ENCODE assay signal across 9 cellular contexts in the genomic region with DNA sequence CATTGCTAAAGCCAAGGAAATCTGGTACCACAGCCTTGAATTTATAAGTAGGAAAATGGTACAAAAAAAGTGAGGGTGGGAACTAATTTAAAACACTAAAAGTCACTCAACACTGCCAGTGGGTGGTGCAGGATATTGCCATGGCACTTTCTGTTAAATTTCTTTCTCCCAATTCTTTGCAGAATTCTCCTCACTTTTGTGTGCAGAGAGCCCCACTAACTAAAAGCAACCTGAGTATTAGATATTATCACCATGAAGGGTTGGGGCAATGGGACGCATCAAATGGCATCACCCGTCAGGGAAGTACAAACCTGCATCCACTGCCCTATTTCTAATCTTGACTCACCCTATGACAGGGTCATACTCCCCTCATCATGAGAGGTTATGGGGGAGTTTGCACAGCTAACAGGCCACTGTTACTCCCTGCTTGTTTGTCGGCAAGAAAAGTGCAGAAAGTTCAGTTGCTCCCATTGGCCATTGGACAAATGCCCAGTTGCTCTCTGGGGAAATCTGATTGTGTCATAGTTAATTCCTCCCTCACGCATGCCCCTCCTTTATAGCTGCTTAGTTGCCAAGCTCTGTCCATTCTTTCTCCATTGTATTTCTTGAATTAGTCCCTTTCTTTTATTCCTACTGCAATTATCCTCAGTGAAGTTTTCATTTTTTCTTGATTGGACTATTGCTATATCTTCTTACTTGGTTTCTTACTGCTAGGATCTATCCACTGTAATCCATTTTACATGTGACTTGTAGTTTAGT.
A peak's percentile ranks its signal among the peaks of the same experiment; 100 is the strongest.
DNase-seq lines count a peak whose midpoint lies in the region; ATAC-seq and TF ChIP-seq lines count a peak whose summit lies in the region.
"Had no signal": no experiment of that assay in that cellular context is flagged by ENCODE, and none has a peak within 500 bp of the region (broad histone marks: within the 10 kb centered on the region; RNA-seq: fewer than 3 reads in every experiment).

No MANE protein-coding gene starts in this region.

- peaks cover 6 to 10% of the 10 kb centered on the region in 2 donors for H3K27me3 Mint-ChIP-seq in natural killer cell (ENCODE audit: low read depth in 2 of 2)

- POLR2A ChIA-PET in HCT116 (lab: Charles Lee) (no interaction called here), PC-3 (lab: Charles Lee; ENCODE audit: unreplicated experiment) (interaction anchor here (0.8 kb wide), 1 partner anchor 29 kb away, joined by 4 read pairs; no protein-coding TSS in a partner anchor)

- no TSS peak for BruUV-seq in HCT116 (replicated peaks; lab: Mats Ljungman, UMichigan)
- BruUV-seq in PC-3 (replicated peaks; lab: Mats Ljungman, UMichigan): no TSS peak

- no peaks in the 10 kb centered on the region for H3K9me3 ChIP-seq in HCT116 (ENCODE audit: control insufficient read depth in 1 of 2, insufficient read depth in 1 of 2, low read depth in 1 of 2, low read length in 2 of 2)
- H3K9me3 ChIP-seq in right cardiac atrium (ENCODE audit: control insufficient read depth, low read length): no peaks in the 10 kb centered on the region
- no peaks in the 10 kb centered on the region for H3K9me3 ChIP-seq in PC-3 (ENCODE audit: low read length)

- H3K79me2 ChIP-seq in HCT116 (ENCODE audit: insufficient read depth, low read length) (no peaks in the 10 kb centered on the region), PC-3 (ENCODE audit: low read length) (no peaks in the 10 kb centered on the region)

- no peak for DNase-seq in HCT116 (ENCODE audit: low read depth, low spot score)
- peak; percentile 87 for DNase-seq in astrocyte of the hippocampus (ENCODE audit: low read depth, low spot score)
- DNase-seq in right cardiac atrium: peak; percentile 66 to 72 (median 68)
- DNase-seq in smooth muscle cell of the brain vasculature (ENCODE audit: low read depth, low spot score): peak; percentile 87
- DNase-seq in natural killer cell: no peak
- no peak for DNase-seq in mesenteric fat pad (ENCODE audit: low spot score)
- DNase-seq in HuH-7.5 (ENCODE audit: low spot score): no peak
- no peak for DNase-seq in PC-3

- H3K9me2 ChIP-seq in HCT116 (ENCODE audit: insufficient read depth) (no peaks in the 10 kb centered on the region), PC-3 (replicated peaks; ENCODE audit: low read length) (no peaks in the 10 kb centered on the region)

- H3K4me3 Mint-ChIP-seq in natural killer cell: no peak overlapping the region

- H3F3A ChIP-seq in PC-3 (ENCODE audit: low read length, unreplicated experiment): no peaks in the 10 kb centered on the region

- no peak overlapping the region for H2AFZ ChIP-seq in HCT116 (ENCODE audit: low read depth, low read length, poor library complexity, severe bottlenecking)
- H2AFZ ChIP-seq in PC-3 (ENCODE audit: low read length): no peak overlapping the region

- TF ChIP-seq POLR2A in HCT116 (IDR thresholded peaks at IDR 0.05; ENCODE audit: borderline replicate concordance, extremely low read depth, insufficient read depth, insufficient read length): no peak

- H3K4me1 ChIP-seq in HCT116 (ENCODE audit: control insufficient read depth in 1 of 2, insufficient read depth in 2 of 2, low read length in 2 of 2): peaks cover 58% of the 10 kb centered on the region in 2 experiments
- H3K4me1 ChIP-seq in right cardiac atrium (ENCODE audit: control insufficient read depth, insufficient read depth, low read length): peaks cover 13% of the 10 kb centered on the region
- H3K4me1 ChIP-seq in PC-3 (ENCODE audit: insufficient read depth, low read length): peaks cover under 1% of the 10 kb centered on the region; the same call in 1 of the 2 replicates

- H3K36me3 ChIP-seq in HCT116 (ENCODE audit: control insufficient read depth in 1 of 2, insufficient read depth in 2 of 2, low read length in 2 of 2): no peaks in the 10 kb centered on the region
- H3K36me3 ChIP-seq in PC-3 (ENCODE audit: low read depth, low read length): no peaks in the 10 kb centered on the region
- H3K36me3 ChIP-seq: cardiac muscle cell had no signal

- RAD21 ChIA-PET in HCT116 (lab: Charles Lee; ENCODE audit: low non-redundant PET in 1 of 2, low total read pairs in 2 of 2, uncharacterized antibody in 2 of 2, unreplicated experiment in 2 of 2): no interaction called here

- H3K4me1 Mint-ChIP-seq in natural killer cell: no peaks in the 10 kb centered on the region

- H3K36me3 Mint-ChIP-seq in natural killer cell: no peaks in the 10 kb centered on the region

- H3K9ac ChIP-seq in HCT116 (ENCODE audit: low read length) (peak overlapping the region; percentile 14; the same call in 1 of the 2 replicates), PC-3 (ENCODE audit: low read length) (no peak overlapping the region)

- ATAC-seq in HCT116 (peak; percentile 50; the same call in 1 of the 2 replicates), right cardiac atrium (peak; percentile 71 to 76), natural killer cell (no peak), PC-3 (no peak)

- H3K4me2 ChIP-seq in HCT116 (ENCODE audit: low read length) (peak overlapping the region; percentile 54), PC-3 (ENCODE audit: low read length) (no peak overlapping the region)

- intact Hi-C loops in HCT116 (cut with micrococcal nuclease) (no loop called here), right cardiac atrium (cut with DNase I) (loop anchor here in 3 of 4 donors (5.0 to 10.0 kb wide), 7 partner anchors 105 to 298 kb away; no protein-coding TSS in a partner anchor), natural killer cell (cut with micrococcal nuclease) (no loop called here), PC-3 (cut with micrococcal nuclease) (loop anchor here (10.0 kb wide), 1 partner anchor 395 kb away; no protein-coding TSS in a partner anchor)

- CTCF ChIA-PET in HCT116 (lab: Charles Lee) (interaction anchor here (2.0 kb wide), 1 partner anchor 296 kb away, joined by 5 read pairs; no protein-coding TSS in a partner anchor), PC-3 (lab: Charles Lee) (no interaction called here)

- H3K4me3 ChIP-seq in HCT116 (replicated peaks in 1 of 2; ENCODE audit: low read depth in 1 of 2, low read length in 2 of 2) (no peak overlapping the region), right cardiac atrium (ENCODE audit: low read length) (no peak overlapping the region), PC-3 (ENCODE audit: low read length) (no peak overlapping the region)
- H3K4me3 ChIP-seq: cardiac muscle cell had no signal

- H3K9me3 Mint-ChIP-seq in natural killer cell: no peaks in the 10 kb centered on the region

- no peak for TF ChIP-seq RAD21 in HCT116 (IDR thresholded peaks at IDR 0.05; ENCODE audit: low read depth)

- no peaks in the 10 kb centered on the region for H3K27me3 ChIP-seq in HCT116 (ENCODE audit: insufficient read depth, low read length)
- H3K27me3 ChIP-seq in right cardiac atrium (ENCODE audit: control insufficient read depth, insufficient read depth): no peaks in the 10 kb centered on the region
- H3K27me3 ChIP-seq in PC-3 (ENCODE audit: low read length): no peaks in the 10 kb centered on the region
- H3K27me3 ChIP-seq: cardiac muscle cell had no signal

- TF ChIP-seq CTCF in HCT116 (IDR thresholded peaks at IDR 0.05 in 2 of 3, conservative IDR thresholded peaks at IDR 0.05 in 1 of 3; ENCODE audit: borderline replicate concordance in 1 of 3, insufficient read depth in 1 of 3, low read depth in 2 of 3, low read length in 2 of 3): no peak
- TF ChIP-seq CTCF in natural killer cell (IDR thresholded peaks at IDR 0.05): no peak
- TF ChIP-seq CTCF in PC-3 (conservative IDR thresholded peaks at IDR 0.05; ENCODE audit: low read depth, low read length): no peak

- H4K20me1 ChIP-seq in HCT116 (ENCODE audit: insufficient read depth) (no peaks in the 10 kb centered on the region), PC-3 (ENCODE audit: low read length) (no peaks in the 10 kb centered on the region)

- WGBS in right cardiac atrium: 16% methylated on average over 4 of the region's 4 CpGs

- H3K27ac ChIP-seq in HCT116 (ENCODE audit: low read depth, low read length) (peak overlapping the region; percentile 34), right cardiac atrium (ENCODE audit: low read length) (peak overlapping the region; percentile 77), PC-3 (ENCODE audit: low read length) (no peak overlapping the region)
- H3K27ac ChIP-seq: cardiac muscle cell had no signal

- no peak overlapping the region for H3K27ac Mint-ChIP-seq in natural killer cell

TF ChIP-seq in HCT116, 20 proteins besides CTCF, POLR2A, EP300 and RAD21 (continues in another document):
- no peak for TF ChIP-seq SIN3A (IDR thresholded peaks at IDR 0.05; ENCODE audit: low read depth)
- TF ChIP-seq, protein P1, sequence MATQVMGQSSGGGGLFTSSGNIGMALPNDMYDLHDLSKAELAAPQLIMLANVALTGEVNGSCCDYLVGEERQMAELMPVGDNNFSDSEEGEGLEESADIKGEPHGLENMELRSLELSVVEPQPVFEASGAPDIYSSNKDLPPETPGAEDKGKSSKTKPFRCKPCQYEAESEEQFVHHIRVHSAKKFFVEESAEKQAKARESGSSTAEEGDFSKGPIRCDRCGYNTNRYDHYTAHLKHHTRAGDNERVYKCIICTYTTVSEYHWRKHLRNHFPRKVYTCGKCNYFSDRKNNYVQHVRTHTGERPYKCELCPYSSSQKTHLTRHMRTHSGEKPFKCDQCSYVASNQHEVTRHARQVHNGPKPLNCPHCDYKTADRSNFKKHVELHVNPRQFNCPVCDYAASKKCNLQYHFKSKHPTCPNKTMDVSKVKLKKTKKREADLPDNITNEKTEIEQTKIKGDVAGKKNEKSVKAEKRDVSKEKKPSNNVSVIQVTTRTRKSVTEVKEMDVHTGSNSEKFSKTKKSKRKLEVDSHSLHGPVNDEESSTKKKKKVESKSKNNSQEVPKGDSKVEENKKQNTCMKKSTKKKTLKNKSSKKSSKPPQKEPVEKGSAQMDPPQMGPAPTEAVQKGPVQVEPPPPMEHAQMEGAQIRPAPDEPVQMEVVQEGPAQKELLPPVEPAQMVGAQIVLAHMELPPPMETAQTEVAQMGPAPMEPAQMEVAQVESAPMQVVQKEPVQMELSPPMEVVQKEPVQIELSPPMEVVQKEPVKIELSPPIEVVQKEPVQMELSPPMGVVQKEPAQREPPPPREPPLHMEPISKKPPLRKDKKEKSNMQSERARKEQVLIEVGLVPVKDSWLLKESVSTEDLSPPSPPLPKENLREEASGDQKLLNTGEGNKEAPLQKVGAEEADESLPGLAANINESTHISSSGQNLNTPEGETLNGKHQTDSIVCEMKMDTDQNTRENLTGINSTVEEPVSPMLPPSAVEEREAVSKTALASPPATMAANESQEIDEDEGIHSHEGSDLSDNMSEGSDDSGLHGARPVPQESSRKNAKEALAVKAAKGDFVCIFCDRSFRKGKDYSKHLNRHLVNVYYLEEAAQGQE (IDR thresholded peaks at IDR 0.05; ENCODE audit: low read depth): no peak
- TF ChIP-seq ZNF274 (IDR thresholded peaks at IDR 0.05; ENCODE audit: low read depth, low read length): no peak
- TF ChIP-seq YY1 (IDR thresholded peaks at IDR 0.05; ENCODE audit: extremely low read depth, insufficient replicate concordance, low read depth, low read length): no peak
- TF ChIP-seq, protein P2, sequence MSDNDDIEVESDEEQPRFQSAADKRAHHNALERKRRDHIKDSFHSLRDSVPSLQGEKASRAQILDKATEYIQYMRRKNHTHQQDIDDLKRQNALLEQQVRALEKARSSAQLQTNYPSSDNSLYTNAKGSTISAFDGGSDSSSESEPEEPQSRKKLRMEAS (IDR thresholded peaks at IDR 0.05): no peak
- TF ChIP-seq CEBPB (IDR thresholded peaks at IDR 0.05; ENCODE audit: low read depth): no peak; the same call in 1 of the 2 replicates

Comparison
In these comparisons a context has a peak if more than half of its experiments do, and no peak if none do; other contexts are left out.
1. ATAC-seq: peak in HCT116 (single experiment) and right cardiac atrium (2 of 2); none in natural killer cell (0 of 3) and PC-3 (single experiment).
2. DNase-seq: peak in astrocyte of the hippocampus (single experiment), right cardiac atrium (3 of 3) and smooth muscle cell of the brain vasculature (single experiment); none in HCT116 (single experiment), natural killer cell (single experiment), mesenteric fat pad (single experiment), HuH-7.5 (single experiment) and PC-3 (single experiment).
3. intact Hi-C loops: an anchor here in right cardiac atrium (5.0 to 10.0 kb wide) and PC-3 (10.0 kb wide); none called in HCT116 and natural killer cell.